10 cellular contexts compared by ENCODE assay signal in the genomic region with DNA sequence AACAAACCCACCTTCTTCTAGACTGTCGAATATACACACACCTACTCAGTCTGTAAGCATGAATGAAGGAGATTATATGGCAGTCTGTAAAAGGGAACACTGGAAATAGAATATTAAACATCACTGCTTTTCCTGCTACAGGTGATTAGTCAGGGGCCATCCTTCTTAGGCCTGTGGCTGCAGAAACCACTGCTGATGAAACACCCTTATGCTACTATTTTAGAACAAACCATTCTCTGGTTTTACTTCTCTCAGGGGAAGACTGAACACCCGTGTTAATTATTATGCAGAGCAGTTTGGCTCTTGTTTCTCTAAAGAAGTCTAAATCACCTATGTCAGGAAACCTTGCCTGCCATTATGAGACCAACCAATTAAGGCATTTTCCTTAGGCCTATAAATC.
A peak's percentile ranks its signal among the peaks of the same experiment; 100 is the strongest.
DNase-seq lines count a peak whose midpoint lies in the region; ATAC-seq, FAIRE-seq and TF ChIP-seq lines count a peak whose summit lies in the region.
"Had no signal": no experiment of that assay in that cellular context is flagged by ENCODE, and none has a peak within 500 bp of the region (broad histone marks: within the 10 kb centered on the region; RNA-seq: fewer than 3 reads in every experiment).

No MANE protein-coding gene starts in this region.

- ATAC-seq in GM18868 (IDR thresholded peaks at IDR 0.05; ENCODE audit: unreplicated experiment) (peak; percentile 71), GM21576 (IDR thresholded peaks at IDR 0.05; ENCODE audit: unreplicated experiment) (peak; percentile 90), HG03354 (IDR thresholded peaks at IDR 0.05; ENCODE audit: poor library complexity, severe bottlenecking, unreplicated experiment) (peak; percentile 82), GM12878 (peak; percentile 85)
- ATAC-seq: activated T-cell treated with anti-CD3 and anti-CD28 coated beads, Interleukin-2, amount 50 U/mL, for 4 hours had no signal

- TF ChIP-seq RAD21 in GM12878 (IDR thresholded peaks at IDR 0.05; ENCODE audit: insufficient read depth, low read depth, low read length) = no peak

- H3K4me1 ChIP-seq in GM12878 (ENCODE audit: control insufficient read depth, insufficient read depth, low read length) = peaks cover 19% of the 10 kb centered on the region
- no peaks in the 10 kb centered on the region for H3K4me1 ChIP-seq in mesendoderm (ENCODE audit: control insufficient read depth, low read depth, low read length)
- H3K4me1 ChIP-seq in prostate gland (replicated peaks) = no peaks in the 10 kb centered on the region

- TF ChIP-seq CTCF in GM12878 (IDR thresholded peaks at IDR 0.05 in 2 of 3, conservative IDR thresholded peaks at IDR 0.05 in 1 of 3; ENCODE audit: control insufficient read depth in 2 of 3, extremely low read depth in 1 of 3, insufficient read depth in 1 of 3, low read depth in 3 of 3, low read length in 3 of 3) = no peak
- TF ChIP-seq CTCF in prostate gland (IDR thresholded peaks at IDR 0.05) = no peak

- POLR2A ChIA-PET in GM12878 (lab: Charles Lee) = no interaction called here

- H3K79me2 ChIP-seq in GM12878 (ENCODE audit: control insufficient read depth, insufficient read depth, low read length) (no peaks in the 10 kb centered on the region), mesendoderm (ENCODE audit: control insufficient read depth, insufficient read depth, low read length) (no peaks in the 10 kb centered on the region)

- no peak overlapping the region for H2BK5ac ChIP-seq in mesendoderm (ENCODE audit: low read length)

- peak in 1 of 2 experiments; percentile 47; a peak in 1 of 4 replicates for TF ChIP-seq EP300 in GM12878 (IDR thresholded peaks at IDR 0.05; ENCODE audit: borderline replicate concordance in 1 of 2, control insufficient read depth in 1 of 2, low read depth in 2 of 2, low read length in 2 of 2)

- H3K23ac ChIP-seq in mesendoderm (ENCODE audit: low read length) = no peak overlapping the region

- H3K27ac ChIP-seq in GM12878 (ENCODE audit: control insufficient read depth, insufficient read depth) (no peak overlapping the region), mesendoderm (ENCODE audit: low read depth, low read length) (no peak overlapping the region), prostate gland (no peak overlapping the region)
- H3K27ac ChIP-seq: SJSA1 had no signal

- H2AFZ ChIP-seq in GM12878 (ENCODE audit: control insufficient read depth, low read depth, low read length) = no peak overlapping the region

- H3K18ac ChIP-seq in mesendoderm (ENCODE audit: low read length) = no peak overlapping the region

- H3K56ac ChIP-seq in mesendoderm (ENCODE audit: low read length) = no peak overlapping the region

- intact Hi-C loops in GM12878 (cut with micrococcal nuclease; ENCODE audit: unreplicated experiment) = loop anchor here (10.0 kb wide), 1 partner anchor 351 kb away; the partner anchor contains the start of gene KLF6
- intact Hi-C loops in prostate gland (cut with DNase I) = no loop called here

- RAD21 ChIA-PET in GM12878 (lab: Charles Lee; ENCODE audit: unreplicated experiment) = no interaction called here

- no TSS peak for BruUV-seq in GM12878 (replicated peaks; lab: Mats Ljungman, UMichigan)

- H4K20me1 ChIP-seq in GM12878 (ENCODE audit: control insufficient read depth, insufficient read depth) = no peaks in the 10 kb centered on the region

- SMC1A ChIA-PET in GM12878 (lab: Charles Lee; ENCODE audit: uncharacterized antibody, unreplicated experiment) = interaction anchor here (1.0 kb wide), 1 partner anchor 21 kb away, joined by 3 read pairs; no protein-coding TSS in a partner anchor

- FAIRE-seq in GM12878 (lab: Jason Lieb, UNC) = peak; percentile 80

- 0% methylated on average over 2 of the region's 2 CpGs for WGBS in GM12878 (ENCODE audit: insufficient coverage, insufficient replicate concordance, low lambda C conversion rate, missing lambda C conversion rate)
- no CpG with 5 or more reads among the region's 2 CpGs for WGBS in mesendoderm (ENCODE audit: extremely low coverage, insufficient coverage, low lambda C conversion rate)
- 68% methylated on average over 2 of the region's 2 CpGs for WGBS in prostate gland

- H3K9ac ChIP-seq in GM12878 (ENCODE audit: control insufficient read depth, insufficient read depth, low read length) (no peak overlapping the region), mesendoderm (ENCODE audit: low read length) (no peak overlapping the region)

- H3K9me3 ChIP-seq in GM12878 (replicated peaks; ENCODE audit: control insufficient read depth, insufficient read depth, low read length) = no peaks in the 10 kb centered on the region; the same call in 2 of the 3 replicates
- no peaks in the 10 kb centered on the region for H3K9me3 ChIP-seq in prostate gland
- H3K9me3 ChIP-seq: SJSA1 had no signal

- H4K5ac ChIP-seq in mesendoderm (ENCODE audit: low read length) = no peak overlapping the region

- no peak overlapping the region for H2AK5ac ChIP-seq in mesendoderm (ENCODE audit: low read length)

- no peaks in the 10 kb centered on the region; a peak in 1 of 4 replicates for H3K27me3 ChIP-seq in GM12878 (replicated peaks in 1 of 2; ENCODE audit: control insufficient read depth in 2 of 2, insufficient read depth in 2 of 2, low read length in 1 of 2)
- H3K27me3 ChIP-seq in mesendoderm (ENCODE audit: insufficient read depth, low read length, poor library complexity) = no peaks in the 10 kb centered on the region
- no peaks in the 10 kb centered on the region for H3K27me3 ChIP-seq in prostate gland (replicated peaks; ENCODE audit: insufficient read depth)
- H3K27me3 ChIP-seq: SJSA1 had no signal

- H2BK15ac ChIP-seq in mesendoderm (replicated peaks; ENCODE audit: low read depth) = no peak overlapping the region

- CTCF ChIA-PET in GM12878 (lab: Yijun Ruan, JAX) = no interaction called here

- H4K8ac ChIP-seq in mesendoderm (ENCODE audit: low read depth, low read length) = no peak overlapping the region

- no peak overlapping the region for H2BK120ac ChIP-seq in mesendoderm (ENCODE audit: low read depth, low read length)

- H3K4me3 ChIP-seq in GM12878 = no peak overlapping the region
- H3K4me3 ChIP-seq in mesendoderm (ENCODE audit: low read length) = no peak overlapping the region
- H3K4me3 ChIP-seq in prostate gland = no peak overlapping the region
- H3K4me3 ChIP-seq: SJSA1 had no signal

- H3K79me1 ChIP-seq in mesendoderm (ENCODE audit: low read length) = no peaks in the 10 kb centered on the region

- in situ Hi-C loops in GM12878 (cut with MboI) = no loop called here

- peak; percentile 65 for DNase-seq in GM12878 (ENCODE audit: low read depth, low spot score)
- no peak for DNase-seq in mesendoderm
- DNase-seq in prostate gland (ENCODE audit: low spot score) = no peak
- DNase-seq in retina = no peak
- no peak for DNase-seq in ureter (ENCODE audit: low spot score)
- DNase-seq: activated T-cell treated with anti-CD3 and anti-CD28 coated beads, Interleukin-2, amount 50 U/mL, for 4 hours had no signal

- no peak overlapping the region for H3K4ac ChIP-seq in mesendoderm (ENCODE audit: low read depth, low read length)

- TF ChIP-seq POLR2A in GM12878 (IDR thresholded peaks at IDR 0.05; ENCODE audit: low read depth, low read length) (no peak), prostate gland (IDR thresholded peaks at IDR 0.05) (no peak)

- H3K4me2 ChIP-seq in GM12878 (ENCODE audit: control insufficient read depth, insufficient read depth) (no peak overlapping the region; the same call in 1 of the 2 replicates), mesendoderm (ENCODE audit: low read length) (no peak overlapping the region)

- H3K36me3 ChIP-seq in GM12878 (ENCODE audit: control insufficient read depth in 2 of 2, insufficient read depth in 2 of 2, low read length in 1 of 2) (no peaks in the 10 kb centered on the region), mesendoderm (ENCODE audit: control insufficient read depth, insufficient read depth, low read length) (no peaks in the 10 kb centered on the region), prostate gland (no peaks in the 10 kb centered on the region)
- H3K36me3 ChIP-seq: SJSA1 had no signal

TF ChIP-seq in GM12878, 131 proteins besides CTCF, POLR2A, EP300 and RAD21 (continues in another document):
- TF ChIP-seq CREB1 (IDR thresholded peaks at IDR 0.05; ENCODE audit: low read depth) (no peak), SP1 (IDR thresholded peaks at IDR 0.05; ENCODE audit: low read depth, low read length) (no peak), YY1 (IDR thresholded peaks at IDR 0.05; ENCODE audit: low read depth, low read length) (no peak), MTA3 (IDR thresholded peaks at IDR 0.05; ENCODE audit: borderline replicate concordance, low read length) (0 out of 2 replicates have a peak, but pooled peaks have one; percentile 42), BRCA1 (IDR thresholded peaks at IDR 0.05; ENCODE audit: low read depth, low read length) (no peak), BMI1 (IDR thresholded peaks at IDR 0.05; ENCODE audit: borderline replicate concordance) (no peak), ATF2 (IDR thresholded peaks at IDR 0.05; ENCODE audit: low read length) (peak; percentile 62; the same call in 1 of the 2 replicates), KLF5 (IDR thresholded peaks at IDR 0.05; ENCODE audit: partially characterized antibody) (no peak)
- TF ChIP-seq, protein P1, sequence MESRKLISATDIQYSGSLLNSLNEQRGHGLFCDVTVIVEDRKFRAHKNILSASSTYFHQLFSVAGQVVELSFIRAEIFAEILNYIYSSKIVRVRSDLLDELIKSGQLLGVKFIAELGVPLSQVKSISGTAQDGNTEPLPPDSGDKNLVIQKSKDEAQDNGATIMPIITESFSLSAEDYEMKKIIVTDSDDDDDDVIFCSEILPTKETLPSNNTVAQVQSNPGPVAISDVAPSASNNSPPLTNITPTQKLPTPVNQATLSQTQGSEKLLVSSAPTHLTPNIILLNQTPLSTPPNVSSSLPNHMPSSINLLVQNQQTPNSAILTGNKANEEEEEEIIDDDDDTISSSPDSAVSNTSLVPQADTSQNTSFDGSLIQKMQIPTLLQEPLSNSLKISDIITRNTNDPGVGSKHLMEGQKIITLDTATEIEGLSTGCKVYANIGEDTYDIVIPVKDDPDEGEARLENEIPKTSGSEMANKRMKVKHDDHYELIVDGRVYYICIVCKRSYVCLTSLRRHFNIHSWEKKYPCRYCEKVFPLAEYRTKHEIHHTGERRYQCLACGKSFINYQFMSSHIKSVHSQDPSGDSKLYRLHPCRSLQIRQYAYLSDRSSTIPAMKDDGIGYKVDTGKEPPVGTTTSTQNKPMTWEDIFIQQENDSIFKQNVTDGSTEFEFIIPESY (IDR thresholded peaks at IDR 0.05) = no peak
